In genomic region chr10:3321123-3321522, GRCh38 we compare ENCODE assay signal across 2 cellular contexts.
TF ChIP-seq lines count a peak whose summit lies in the region.

No MANE protein-coding gene starts in this region.

TF ChIP-seq in HEK293, 187 proteins besides CTCF, POLR2A, EP300 and RAD21 (continued from another document):
- TF ChIP-seq ZNF280D (tag by site-specific recombination; IDR thresholded peaks at IDR 0.05) = no peak
- peak; percentile 90 for TF ChIP-seq KLF1 (tag by site-specific recombination; IDR thresholded peaks at IDR 0.05)
TF ChIP-seq in HEK293: peak in this region for 1.

TF ChIP-seq in K562, 482 proteins besides CTCF, POLR2A, EP300 and RAD21 (continued from another document):
- no peak for TF ChIP-seq NCOA4 (IDR thresholded peaks at IDR 0.05; ENCODE audit: partially characterized antibody)
- TF ChIP-seq ZNF311 (CRISPR knock-in tag; IDR thresholded peaks at IDR 0.05) = no peak
- no peak for TF ChIP-seq POLR2AphosphoS5 (IDR thresholded peaks at IDR 0.05; ENCODE audit: control insufficient read depth, insufficient read depth, low read depth, low read length)
- TF ChIP-seq ZNF740 (CRISPR knock-in tag; IDR thresholded peaks at IDR 0.05) = no peak
- TF ChIP-seq ZNF740 (tag; IDR thresholded peaks at IDR 0.05) = no peak
